Comparison of ENCODE assay signal across 11 cellular contexts in the genomic region with DNA sequence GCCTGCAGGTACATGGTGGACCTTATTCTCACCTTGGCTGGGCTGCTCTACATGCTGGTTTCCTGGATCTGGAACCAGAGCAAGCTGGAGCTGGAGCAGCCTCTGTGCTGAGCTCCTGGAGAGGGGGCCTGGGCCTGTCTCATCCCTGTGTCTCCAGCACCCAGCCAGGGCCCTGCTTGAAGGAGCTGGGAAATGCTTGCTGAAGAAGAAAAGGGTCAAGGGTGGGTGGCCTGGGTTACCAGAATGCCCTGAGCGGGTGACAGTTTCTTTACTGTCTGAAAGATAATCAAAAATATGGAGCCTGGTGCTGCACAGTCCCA.
"Had no signal": no experiment of that assay in that cellular context is flagged by ENCODE, and none has a peak within 500 bp of the region (broad histone marks: within the 10 kb centered on the region; RNA-seq: fewer than 3 reads in every experiment).

No MANE protein-coding gene starts in this region.

- H3K36me3 Mint-ChIP-seq: naive B cell, neural progenitor cell had no signal

- H3K27ac Mint-ChIP-seq: activated T-cell treated with anti-CD3 and anti-CD28 coated beads, Interleukin-2, amount 50 U/mL, for 24 hours had no signal

- H3K27me3 Mint-ChIP-seq: naive B cell had no signal

- H3K4me3 Mint-ChIP-seq: activated T-cell treated with anti-CD3 and anti-CD28 coated beads, Interleukin-2, amount 50 U/mL, for 24 hours; naive B cell; neural progenitor cell had no signal

- DNase-seq: activated CD4-positive, CD25-positive, alpha-beta regulatory T cell; activated gamma-delta T cell; activated T-cell treated with anti-CD3 and anti-CD28 coated beads, Interleukin-2, amount 50 U/mL, for 24 hours; dorsolateral prefrontal cortex; erythroblast; naive B cell; right lobe of liver; stimulated activated CD4-positive, alpha-beta T cell treated with anti-CD3 and anti-CD28 coated beads, Interleukin-4, amount 100 ng/mL, for 4 hours; uterus had no signal

- ATAC-seq: gastroesophageal sphincter, right lobe of liver had no signal

- H3K9me3 Mint-ChIP-seq: activated T-cell treated with anti-CD3 and anti-CD28 coated beads, Interleukin-2, amount 50 U/mL, for 24 hours; neural progenitor cell had no signal
